In the genomic region with DNA sequence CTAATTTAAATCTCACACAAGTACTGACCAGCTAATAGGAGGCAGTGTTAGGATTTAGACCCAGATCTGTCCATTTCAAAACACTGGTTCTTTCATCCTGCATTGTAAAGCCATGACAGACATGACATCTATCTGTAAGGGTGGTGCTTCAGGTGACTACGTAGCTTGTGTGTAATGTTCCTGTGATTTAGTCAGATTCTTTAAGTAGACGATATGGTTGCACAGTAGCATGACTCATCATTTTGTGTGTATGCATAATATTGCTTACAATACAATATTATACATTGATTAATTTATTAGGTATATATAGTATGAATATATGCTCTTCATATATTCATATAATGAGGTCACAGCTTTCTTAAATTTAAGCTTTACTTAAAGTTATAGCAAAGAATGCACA, we compare ENCODE assay signal across 16 cellular contexts.
DNase-seq lines count a peak whose midpoint lies in the region; ATAC-seq, FAIRE-seq and TF ChIP-seq lines count a peak whose summit lies in the region.
"Had no signal": no experiment of that assay in that cellular context is flagged by ENCODE, and none has a peak within 500 bp of the region (broad histone marks: within the 10 kb centered on the region; RNA-seq: fewer than 3 reads in every experiment).

No MANE protein-coding gene starts in this region.

- TF ChIP-seq RAD21 in HCT116 (IDR thresholded peaks at IDR 0.05; ENCODE audit: low read depth) = no peak

- H3K9me3 ChIP-seq in HCT116 (ENCODE audit: control insufficient read depth in 1 of 2, insufficient read depth in 1 of 2, low read depth in 1 of 2, low read length in 2 of 2) = no peaks in the 10 kb centered on the region
- H3K9me3 ChIP-seq: HAP-1 had no signal

- in situ Hi-C loops in GM13977 (cut with MboI; ENCODE audit: low pct_unique_long_range_greater_than_20kb, low sequenced_read_pairs, unreplicated experiment) = no loop called here

- peak overlapping the region; percentile 17 for H2AFZ ChIP-seq in HCT116 (ENCODE audit: low read depth, low read length, poor library complexity, severe bottlenecking)

- RAD21 ChIA-PET in HCT116 (lab: Charles Lee; ENCODE audit: low non-redundant PET in 1 of 2, low total read pairs in 2 of 2, uncharacterized antibody in 2 of 2, unreplicated experiment in 2 of 2) = no interaction called here

- no peaks in the 10 kb centered on the region for H4K20me1 ChIP-seq in HCT116 (ENCODE audit: insufficient read depth)

- peaks cover 0 to 8% of the 10 kb centered on the region in 2 experiments; a peak in 2 of 4 replicates for H3K4me1 ChIP-seq in HCT116 (ENCODE audit: control insufficient read depth in 1 of 2, insufficient read depth in 2 of 2, low read length in 2 of 2)
- H3K4me1 ChIP-seq: HAP-1 had no signal

- POLR2A ChIA-PET in HCT116 (lab: Charles Lee) = no interaction called here

- H3K4me3 ChIP-seq in HCT116 (replicated peaks in 1 of 2; ENCODE audit: low read depth in 1 of 2, low read length in 2 of 2) (no peak overlapping the region), bronchial epithelial cell (ENCODE audit: low read depth, low read length) (no peak overlapping the region), fibroblast of pulmonary artery (replicated peaks; ENCODE audit: low read depth, low read length) (no peak overlapping the region)
- H3K4me3 ChIP-seq: HAP-1 had no signal

- H3K36me3 ChIP-seq in HCT116 (ENCODE audit: control insufficient read depth in 1 of 2, insufficient read depth in 2 of 2, low read length in 2 of 2) = no peaks in the 10 kb centered on the region
- no peaks in the 10 kb centered on the region for H3K36me3 ChIP-seq in bronchial epithelial cell (ENCODE audit: control insufficient read depth, insufficient read depth, low read length)
- H3K36me3 ChIP-seq: HAP-1 had no signal

- H3K4me2 ChIP-seq in HCT116 (ENCODE audit: low read length) = no peak overlapping the region

- FAIRE-seq in bronchial epithelial cell (lab: Jason Lieb, UNC) = no peak
- FAIRE-seq: G401.6, GM12891, HTR-8/SVneo had no signal

- no peaks in the 10 kb centered on the region for H3K79me2 ChIP-seq in HCT116 (ENCODE audit: insufficient read depth, low read length)

- CTCF ChIA-PET in HCT116 (lab: Charles Lee) = no interaction called here

- no TSS peak for BruUV-seq in HCT116 (replicated peaks; lab: Mats Ljungman, UMichigan)

- intact Hi-C loops in HCT116 (cut with micrococcal nuclease) = no loop called here

- ATAC-seq in HCT116 = no peak

- H3K27ac ChIP-seq in HCT116 (ENCODE audit: low read depth, low read length) = no peak overlapping the region

- no peak overlapping the region for H3K9ac ChIP-seq in HCT116 (ENCODE audit: low read length)

- DNase-seq in HCT116 (ENCODE audit: low read depth, low spot score) (no peak), NCI-H460 (ENCODE audit: extremely low read depth, low read depth) (peak; percentile 38), bronchial epithelial cell (ENCODE audit: low read depth) (peak; percentile 89), fibroblast of pulmonary artery (ENCODE audit: low read depth) (peak; percentile 22), DMS114 treated with DMSO at 0.1 percent for 48 hours (lab: John Stamatoyannopoulos, UW; ENCODE audit: unreplicated experiment) (no peak), CD1c-positive myeloid dendritic cell (ENCODE audit: extremely low spot score) (no peak), GM13977 (ENCODE audit: low spot score) (no peak)
- DNase-seq: DMS79 treated with DMSO at 0.1 percent for 48 hours, EL, GOT3, HFFc6, KBM-7 had no signal

- no peaks in the 10 kb centered on the region for H3K9me2 ChIP-seq in HCT116 (ENCODE audit: insufficient read depth)

- TF ChIP-seq CTCF in HCT116 (IDR thresholded peaks at IDR 0.05 in 2 of 3, conservative IDR thresholded peaks at IDR 0.05 in 1 of 3; ENCODE audit: borderline replicate concordance in 1 of 3, insufficient read depth in 1 of 3, low read depth in 2 of 3, low read length in 2 of 3) (no peak), bronchial epithelial cell (IDR thresholded peaks at IDR 0.05; ENCODE audit: insufficient read depth, low read length, severe bottlenecking) (no peak), fibroblast of pulmonary artery (IDR thresholded peaks at IDR 0.05; ENCODE audit: low read length, missing control alignments) (no peak), GM13977 (IDR thresholded peaks at IDR 0.05; ENCODE audit: extremely low read depth, insufficient read depth, missing control alignments) (no peak)

- no peaks in the 10 kb centered on the region for H3K27me3 ChIP-seq in HCT116 (ENCODE audit: insufficient read depth, low read length)
- no peaks in the 10 kb centered on the region for H3K27me3 ChIP-seq in bronchial epithelial cell (ENCODE audit: control insufficient read depth, insufficient read depth, low read length)

- no peak for TF ChIP-seq POLR2A in HCT116 (IDR thresholded peaks at IDR 0.05; ENCODE audit: borderline replicate concordance, extremely low read depth, insufficient read depth, insufficient read length)

TF ChIP-seq in HCT116, 20 proteins besides CTCF, POLR2A, EP300 and RAD21:
- TF ChIP-seq EGR1 (IDR thresholded peaks at IDR 0.05; ENCODE audit: low read depth) = no peak
- no peak for TF ChIP-seq ZBTB33 (IDR thresholded peaks at IDR 0.05; ENCODE audit: extremely low read depth, insufficient replicate concordance, low read length)
- no peak for TF ChIP-seq POLR2AphosphoS5 (IDR thresholded peaks at IDR 0.05; ENCODE audit: low read depth, low read length)
- TF ChIP-seq EZH2phosphoT487 (IDR thresholded peaks at IDR 0.05; ENCODE audit: borderline replicate concordance) = no peak
- no peak for TF ChIP-seq YY1 (IDR thresholded peaks at IDR 0.05; ENCODE audit: extremely low read depth, insufficient replicate concordance, low read depth, low read length)
- TF ChIP-seq JUND (IDR thresholded peaks at IDR 0.05) = no peak

Comparison
In these comparisons a context has a peak if more than half of its experiments do, and no peak if none do; other contexts are left out.
1. DNase-seq: peak in NCI-H460 (single experiment), bronchial epithelial cell (single experiment) and fibroblast of pulmonary artery (single experiment); none in HCT116 (single experiment), DMS114 treated with DMSO at 0.1 percent for 48 hours (single experiment), CD1c-positive myeloid dendritic cell (single experiment) and GM13977 (single experiment).